In the genomic region with DNA sequence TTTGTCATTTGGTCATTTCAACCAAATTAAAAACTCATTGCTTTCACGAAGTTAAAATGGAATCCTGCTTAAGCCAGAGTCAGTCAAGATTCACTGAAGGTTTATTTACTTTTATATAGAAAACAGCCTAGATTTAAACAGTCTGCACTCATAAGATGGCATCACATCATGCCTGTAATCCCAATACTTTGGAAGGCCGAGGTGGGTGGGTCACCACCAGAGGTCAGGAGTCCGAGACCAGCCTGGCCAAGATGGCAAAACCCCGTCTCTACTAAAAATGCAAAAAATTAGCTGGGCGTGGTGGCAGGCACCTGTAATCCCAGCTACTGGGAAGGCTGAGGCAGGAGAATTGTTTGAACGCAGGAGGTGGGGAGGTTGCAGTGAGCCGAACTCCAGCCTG, we compare ENCODE assay signal across 6 cellular contexts. TPM values are rescaled to one million over a fixed set of nuclear protein-coding genes. Genes with fewer than 3 reads are reported as not detected.
"Had no signal": no experiment of that assay in that cellular context is flagged by ENCODE, and none has a peak within 500 bp of the region (broad histone marks: within the 10 kb centered on the region; RNA-seq: fewer than 3 reads in every experiment).

No MANE protein-coding gene starts in this region.

RNA-seq across cellular contexts. Expression of gene MRLN, which starts 33.8 kb away (rescaled TPM):
- total RNA-seq: GM23248, H4, H7, HT-29, IMR-90, K562 had no signal
- polyA plus RNA-seq: GM23248, IMR-90 had no signal
